In the genomic region with DNA sequence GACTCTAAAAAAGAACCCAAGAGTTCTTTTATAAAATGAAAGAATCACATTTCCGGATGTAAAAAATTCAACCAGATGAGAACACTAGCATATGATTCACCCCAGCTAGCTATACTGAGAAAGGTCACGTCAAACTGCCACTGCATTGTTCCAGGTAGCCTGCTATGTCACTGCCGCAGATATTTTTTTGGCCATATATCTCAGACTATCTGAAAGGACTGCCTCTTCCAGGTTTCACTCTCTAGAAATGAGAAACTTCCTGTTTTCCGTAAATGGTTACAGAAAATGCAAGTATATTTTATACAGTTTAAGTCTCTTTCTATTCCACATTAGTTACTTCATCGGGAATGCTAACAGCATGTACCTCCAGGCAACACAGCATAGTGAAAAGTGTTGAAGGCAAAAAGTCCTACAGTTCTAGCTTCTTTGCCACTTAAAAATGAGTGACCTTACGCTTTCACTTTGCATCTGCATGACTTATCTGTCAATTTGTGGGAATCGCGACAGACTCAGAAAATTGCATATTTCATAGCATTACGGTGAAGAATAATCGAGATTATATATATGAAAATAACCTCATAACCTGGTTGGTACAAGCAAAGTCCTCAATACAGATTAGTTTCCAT, we compare ENCODE assay signal across 1 cellular context.
TF ChIP-seq lines count a peak whose summit lies in the region.

No MANE protein-coding gene starts in this region.

TF ChIP-seq in K562, 482 proteins besides CTCF, POLR2A, EP300 and RAD21 (continued from another document and continues in another):
- TF ChIP-seq, protein P1, sequence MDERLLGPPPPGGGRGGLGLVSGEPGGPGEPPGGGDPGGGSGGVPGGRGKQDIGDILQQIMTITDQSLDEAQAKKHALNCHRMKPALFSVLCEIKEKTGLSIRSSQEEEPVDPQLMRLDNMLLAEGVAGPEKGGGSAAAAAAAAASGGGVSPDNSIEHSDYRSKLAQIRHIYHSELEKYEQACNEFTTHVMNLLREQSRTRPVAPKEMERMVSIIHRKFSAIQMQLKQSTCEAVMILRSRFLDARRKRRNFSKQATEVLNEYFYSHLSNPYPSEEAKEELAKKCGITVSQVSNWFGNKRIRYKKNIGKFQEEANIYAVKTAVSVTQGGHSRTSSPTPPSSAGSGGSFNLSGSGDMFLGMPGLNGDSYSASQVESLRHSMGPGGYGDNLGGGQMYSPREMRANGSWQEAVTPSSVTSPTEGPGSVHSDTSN (CRISPR knock-in tag; IDR thresholded peaks at IDR 0.05; ENCODE audit: low read depth): no peak
- TF ChIP-seq, protein P1 (tag; conservative IDR thresholded peaks at IDR 0.05; ENCODE audit: low read depth): 0 out of 2 replicates have a peak, but pooled peaks have one; percentile 33
- 0 out of 2 replicates have a peak, but pooled peaks have one; percentile 11 for TF ChIP-seq TCF3 (CRISPR knock-in tag; IDR thresholded peaks at IDR 0.05)
- no peak for TF ChIP-seq U2AF2 (optimal IDR thresholded peaks at IDR 0.05; ENCODE audit: low read depth, low read length)
- TF ChIP-seq, protein P2, sequence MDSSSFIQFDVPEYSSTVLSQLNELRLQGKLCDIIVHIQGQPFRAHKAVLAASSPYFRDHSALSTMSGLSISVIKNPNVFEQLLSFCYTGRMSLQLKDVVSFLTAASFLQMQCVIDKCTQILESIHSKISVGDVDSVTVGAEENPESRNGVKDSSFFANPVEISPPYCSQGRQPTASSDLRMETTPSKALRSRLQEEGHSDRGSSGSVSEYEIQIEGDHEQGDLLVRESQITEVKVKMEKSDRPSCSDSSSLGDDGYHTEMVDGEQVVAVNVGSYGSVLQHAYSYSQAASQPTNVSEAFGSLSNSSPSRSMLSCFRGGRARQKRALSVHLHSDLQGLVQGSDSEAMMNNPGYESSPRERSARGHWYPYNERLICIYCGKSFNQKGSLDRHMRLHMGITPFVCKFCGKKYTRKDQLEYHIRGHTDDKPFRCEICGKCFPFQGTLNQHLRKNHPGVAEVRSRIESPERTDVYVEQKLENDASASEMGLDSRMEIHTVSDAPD (CRISPR knock-in tag; IDR thresholded peaks at IDR 0.05): no peak
- TF ChIP-seq, protein P3, sequence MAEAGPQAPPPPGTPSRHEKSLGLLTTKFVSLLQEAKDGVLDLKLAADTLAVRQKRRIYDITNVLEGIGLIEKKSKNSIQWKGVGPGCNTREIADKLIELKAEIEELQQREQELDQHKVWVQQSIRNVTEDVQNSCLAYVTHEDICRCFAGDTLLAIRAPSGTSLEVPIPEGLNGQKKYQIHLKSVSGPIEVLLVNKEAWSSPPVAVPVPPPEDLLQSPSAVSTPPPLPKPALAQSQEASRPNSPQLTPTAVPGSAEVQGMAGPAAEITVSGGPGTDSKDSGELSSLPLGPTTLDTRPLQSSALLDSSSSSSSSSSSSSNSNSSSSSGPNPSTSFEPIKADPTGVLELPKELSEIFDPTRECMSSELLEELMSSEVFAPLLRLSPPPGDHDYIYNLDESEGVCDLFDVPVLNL (CRISPR knock-in tag; IDR thresholded peaks at IDR 0.05; ENCODE audit: low read depth): no peak
- TF ChIP-seq, protein P4, sequence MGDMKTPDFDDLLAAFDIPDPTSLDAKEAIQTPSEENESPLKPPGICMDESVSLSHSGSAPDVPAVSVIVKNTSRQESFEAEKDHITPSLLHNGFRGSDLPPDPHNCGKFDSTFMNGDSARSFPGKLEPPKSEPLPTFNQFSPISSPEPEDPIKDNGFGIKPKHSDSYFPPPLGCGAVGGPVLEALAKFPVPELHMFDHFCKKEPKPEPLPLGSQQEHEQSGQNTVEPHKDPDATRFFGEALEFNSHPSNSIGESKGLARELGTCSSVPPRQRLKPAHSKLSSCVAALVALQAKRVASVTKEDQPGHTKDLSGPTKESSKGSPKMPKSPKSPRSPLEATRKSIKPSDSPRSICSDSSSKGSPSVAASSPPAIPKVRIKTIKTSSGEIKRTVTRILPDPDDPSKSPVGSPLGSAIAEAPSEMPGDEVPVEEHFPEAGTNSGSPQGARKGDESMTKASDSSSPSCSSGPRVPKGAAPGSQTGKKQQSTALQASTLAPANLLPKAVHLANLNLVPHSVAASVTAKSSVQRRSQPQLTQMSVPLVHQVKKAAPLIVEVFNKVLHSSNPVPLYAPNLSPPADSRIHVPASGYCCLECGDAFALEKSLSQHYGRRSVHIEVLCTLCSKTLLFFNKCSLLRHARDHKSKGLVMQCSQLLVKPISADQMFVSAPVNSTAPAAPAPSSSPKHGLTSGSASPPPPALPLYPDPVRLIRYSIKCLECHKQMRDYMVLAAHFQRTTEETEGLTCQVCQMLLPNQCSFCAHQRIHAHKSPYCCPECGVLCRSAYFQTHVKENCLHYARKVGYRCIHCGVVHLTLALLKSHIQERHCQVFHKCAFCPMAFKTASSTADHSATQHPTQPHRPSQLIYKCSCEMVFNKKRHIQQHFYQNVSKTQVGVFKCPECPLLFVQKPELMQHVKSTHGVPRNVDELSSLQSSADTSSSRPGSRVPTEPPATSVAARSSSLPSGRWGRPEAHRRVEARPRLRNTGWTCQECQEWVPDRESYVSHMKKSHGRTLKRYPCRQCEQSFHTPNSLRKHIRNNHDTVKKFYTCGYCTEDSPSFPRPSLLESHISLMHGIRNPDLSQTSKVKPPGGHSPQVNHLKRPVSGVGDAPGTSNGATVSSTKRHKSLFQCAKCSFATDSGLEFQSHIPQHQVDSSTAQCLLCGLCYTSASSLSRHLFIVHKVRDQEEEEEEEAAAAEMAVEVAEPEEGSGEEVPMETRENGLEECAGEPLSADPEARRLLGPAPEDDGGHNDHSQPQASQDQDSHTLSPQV (IDR thresholded peaks at IDR 0.05): peak; percentile 30; the same call in 1 of the 2 replicates
- no peak for TF ChIP-seq ZNF644 (tag; IDR thresholded peaks at IDR 0.05; ENCODE audit: low read depth)
- TF ChIP-seq, protein P5, sequence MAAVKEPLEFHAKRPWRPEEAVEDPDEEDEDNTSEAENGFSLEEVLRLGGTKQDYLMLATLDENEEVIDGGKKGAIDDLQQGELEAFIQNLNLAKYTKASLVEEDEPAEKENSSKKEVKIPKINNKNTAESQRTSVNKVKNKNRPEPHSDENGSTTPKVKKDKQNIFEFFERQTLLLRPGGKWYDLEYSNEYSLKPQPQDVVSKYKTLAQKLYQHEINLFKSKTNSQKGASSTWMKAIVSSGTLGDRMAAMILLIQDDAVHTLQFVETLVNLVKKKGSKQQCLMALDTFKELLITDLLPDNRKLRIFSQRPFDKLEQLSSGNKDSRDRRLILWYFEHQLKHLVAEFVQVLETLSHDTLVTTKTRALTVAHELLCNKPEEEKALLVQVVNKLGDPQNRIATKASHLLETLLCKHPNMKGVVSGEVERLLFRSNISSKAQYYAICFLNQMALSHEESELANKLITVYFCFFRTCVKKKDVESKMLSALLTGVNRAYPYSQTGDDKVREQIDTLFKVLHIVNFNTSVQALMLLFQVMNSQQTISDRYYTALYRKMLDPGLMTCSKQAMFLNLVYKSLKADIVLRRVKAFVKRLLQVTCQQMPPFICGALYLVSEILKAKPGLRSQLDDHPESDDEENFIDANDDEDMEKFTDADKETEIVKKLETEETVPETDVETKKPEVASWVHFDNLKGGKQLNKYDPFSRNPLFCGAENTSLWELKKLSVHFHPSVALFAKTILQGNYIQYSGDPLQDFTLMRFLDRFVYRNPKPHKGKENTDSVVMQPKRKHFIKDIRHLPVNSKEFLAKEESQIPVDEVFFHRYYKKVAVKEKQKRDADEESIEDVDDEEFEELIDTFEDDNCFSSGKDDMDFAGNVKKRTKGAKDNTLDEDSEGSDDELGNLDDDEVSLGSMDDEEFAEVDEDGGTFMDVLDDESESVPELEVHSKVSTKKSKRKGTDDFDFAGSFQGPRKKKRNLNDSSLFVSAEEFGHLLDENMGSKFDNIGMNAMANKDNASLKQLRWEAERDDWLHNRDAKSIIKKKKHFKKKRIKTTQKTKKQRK (IDR thresholded peaks at IDR 0.05; ENCODE audit: borderline replicate concordance, low read depth, low read length): no peak
- TF ChIP-seq ZNF165 (CRISPR knock-in tag; IDR thresholded peaks at IDR 0.05; ENCODE audit: borderline replicate concordance): no peak
- TF ChIP-seq JUND (IDR thresholded peaks at IDR 0.05; ENCODE audit: borderline replicate concordance, low read depth, low read length): peak; percentile 29; the same call in 1 of the 2 replicates
- no peak; the same call in 2 of the 3 replicates for TF ChIP-seq JUND (tag; IDR thresholded peaks at IDR 0.05; ENCODE audit: borderline replicate concordance, low read depth, low read length)
- TF ChIP-seq NR3C1 (CRISPR knock-in tag; IDR thresholded peaks at IDR 0.05): no peak
- TF ChIP-seq SREBF1 (IDR thresholded peaks at IDR 0.05; ENCODE audit: borderline replicate concordance, low read depth, low read length): no peak
- TF ChIP-seq SP1 (CRISPR knock-in tag; IDR thresholded peaks at IDR 0.05): no peak
- TF ChIP-seq, protein P6, sequence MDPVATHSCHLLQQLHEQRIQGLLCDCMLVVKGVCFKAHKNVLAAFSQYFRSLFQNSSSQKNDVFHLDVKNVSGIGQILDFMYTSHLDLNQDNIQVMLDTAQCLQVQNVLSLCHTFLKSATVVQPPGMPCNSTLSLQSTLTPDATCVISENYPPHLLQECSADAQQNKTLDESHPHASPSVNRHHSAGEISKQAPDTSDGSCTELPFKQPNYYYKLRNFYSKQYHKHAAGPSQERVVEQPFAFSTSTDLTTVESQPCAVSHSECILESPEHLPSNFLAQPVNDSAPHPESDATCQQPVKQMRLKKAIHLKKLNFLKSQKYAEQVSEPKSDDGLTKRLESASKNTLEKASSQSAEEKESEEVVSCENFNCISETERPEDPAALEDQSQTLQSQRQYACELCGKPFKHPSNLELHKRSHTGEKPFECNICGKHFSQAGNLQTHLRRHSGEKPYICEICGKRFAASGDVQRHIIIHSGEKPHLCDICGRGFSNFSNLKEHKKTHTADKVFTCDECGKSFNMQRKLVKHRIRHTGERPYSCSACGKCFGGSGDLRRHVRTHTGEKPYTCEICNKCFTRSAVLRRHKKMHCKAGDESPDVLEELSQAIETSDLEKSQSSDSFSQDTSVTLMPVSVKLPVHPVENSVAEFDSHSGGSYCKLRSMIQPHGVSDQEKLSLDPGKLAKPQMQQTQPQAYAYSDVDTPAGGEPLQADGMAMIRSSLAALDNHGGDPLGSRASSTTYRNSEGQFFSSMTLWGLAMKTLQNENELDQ (CRISPR knock-in tag; IDR thresholded peaks at IDR 0.05; ENCODE audit: borderline replicate concordance): no peak
- no peak for TF ChIP-seq ESRRB (CRISPR knock-in tag; IDR thresholded peaks at IDR 0.05; ENCODE audit: borderline replicate concordance)
- TF ChIP-seq CBFA2T2 (conservative IDR thresholded peaks at IDR 0.05): no peak
- TF ChIP-seq U2AF1 (optimal IDR thresholded peaks at IDR 0.05; ENCODE audit: low read depth, low read length): no peak
- no peak for TF ChIP-seq MCM7 (IDR thresholded peaks at IDR 0.05)
- no peak for TF ChIP-seq DMBX1 (CRISPR knock-in tag; IDR thresholded peaks at IDR 0.05; ENCODE audit: borderline replicate concordance)
- TF ChIP-seq BDP1 (IDR thresholded peaks at IDR 0.05; ENCODE audit: insufficient read depth, insufficient read length): no peak
- TF ChIP-seq, protein P7, sequence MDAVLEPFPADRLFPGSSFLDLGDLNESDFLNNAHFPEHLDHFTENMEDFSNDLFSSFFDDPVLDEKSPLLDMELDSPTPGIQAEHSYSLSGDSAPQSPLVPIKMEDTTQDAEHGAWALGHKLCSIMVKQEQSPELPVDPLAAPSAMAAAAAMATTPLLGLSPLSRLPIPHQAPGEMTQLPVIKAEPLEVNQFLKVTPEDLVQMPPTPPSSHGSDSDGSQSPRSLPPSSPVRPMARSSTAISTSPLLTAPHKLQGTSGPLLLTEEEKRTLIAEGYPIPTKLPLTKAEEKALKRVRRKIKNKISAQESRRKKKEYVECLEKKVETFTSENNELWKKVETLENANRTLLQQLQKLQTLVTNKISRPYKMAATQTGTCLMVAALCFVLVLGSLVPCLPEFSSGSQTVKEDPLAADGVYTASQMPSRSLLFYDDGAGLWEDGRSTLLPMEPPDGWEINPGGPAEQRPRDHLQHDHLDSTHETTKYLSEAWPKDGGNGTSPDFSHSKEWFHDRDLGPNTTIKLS (IDR thresholded peaks at IDR 0.05; ENCODE audit: borderline replicate concordance, low read depth): no peak
- TF ChIP-seq, protein P8, sequence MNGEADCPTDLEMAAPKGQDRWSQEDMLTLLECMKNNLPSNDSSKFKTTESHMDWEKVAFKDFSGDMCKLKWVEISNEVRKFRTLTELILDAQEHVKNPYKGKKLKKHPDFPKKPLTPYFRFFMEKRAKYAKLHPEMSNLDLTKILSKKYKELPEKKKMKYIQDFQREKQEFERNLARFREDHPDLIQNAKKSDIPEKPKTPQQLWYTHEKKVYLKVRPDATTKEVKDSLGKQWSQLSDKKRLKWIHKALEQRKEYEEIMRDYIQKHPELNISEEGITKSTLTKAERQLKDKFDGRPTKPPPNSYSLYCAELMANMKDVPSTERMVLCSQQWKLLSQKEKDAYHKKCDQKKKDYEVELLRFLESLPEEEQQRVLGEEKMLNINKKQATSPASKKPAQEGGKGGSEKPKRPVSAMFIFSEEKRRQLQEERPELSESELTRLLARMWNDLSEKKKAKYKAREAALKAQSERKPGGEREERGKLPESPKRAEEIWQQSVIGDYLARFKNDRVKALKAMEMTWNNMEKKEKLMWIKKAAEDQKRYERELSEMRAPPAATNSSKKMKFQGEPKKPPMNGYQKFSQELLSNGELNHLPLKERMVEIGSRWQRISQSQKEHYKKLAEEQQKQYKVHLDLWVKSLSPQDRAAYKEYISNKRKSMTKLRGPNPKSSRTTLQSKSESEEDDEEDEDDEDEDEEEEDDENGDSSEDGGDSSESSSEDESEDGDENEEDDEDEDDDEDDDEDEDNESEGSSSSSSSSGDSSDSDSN (IDR thresholded peaks at IDR 0.05; ENCODE audit: borderline replicate concordance in 1 of 2, low read depth in 2 of 2, low read length in 2 of 2): no peak
- TF ChIP-seq, protein P9, sequence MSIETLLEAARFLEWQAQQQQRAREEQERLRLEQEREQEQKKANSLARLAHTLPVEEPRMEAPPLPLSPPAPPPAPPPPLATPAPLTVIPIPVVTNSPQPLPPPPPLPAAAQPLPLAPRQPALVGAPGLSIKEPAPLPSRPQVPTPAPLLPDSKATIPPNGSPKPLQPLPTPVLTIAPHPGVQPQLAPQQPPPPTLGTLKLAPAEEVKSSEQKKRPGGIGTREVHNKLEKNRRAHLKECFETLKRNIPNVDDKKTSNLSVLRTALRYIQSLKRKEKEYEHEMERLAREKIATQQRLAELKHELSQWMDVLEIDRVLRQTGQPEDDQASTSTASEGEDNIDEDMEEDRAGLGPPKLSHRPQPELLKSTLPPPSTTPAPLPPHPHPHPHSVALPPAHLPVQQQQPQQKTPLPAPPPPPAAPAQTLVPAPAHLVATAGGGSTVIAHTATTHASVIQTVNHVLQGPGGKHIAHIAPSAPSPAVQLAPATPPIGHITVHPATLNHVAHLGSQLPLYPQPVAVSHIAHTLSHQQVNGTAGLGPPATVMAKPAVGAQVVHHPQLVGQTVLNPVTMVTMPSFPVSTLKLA (conservative IDR thresholded peaks at IDR 0.05): 0 out of 4 replicates have a peak, but pooled peaks have one; percentile 23 to 28
- TF ChIP-seq NCOR1 (IDR thresholded peaks at IDR 0.05): no peak
- TF ChIP-seq KDM1A (IDR thresholded peaks at IDR 0.05): 0 out of 4 replicates have a peak, but pooled peaks have one; percentile 23 to 35
